In the genomic region with DNA sequence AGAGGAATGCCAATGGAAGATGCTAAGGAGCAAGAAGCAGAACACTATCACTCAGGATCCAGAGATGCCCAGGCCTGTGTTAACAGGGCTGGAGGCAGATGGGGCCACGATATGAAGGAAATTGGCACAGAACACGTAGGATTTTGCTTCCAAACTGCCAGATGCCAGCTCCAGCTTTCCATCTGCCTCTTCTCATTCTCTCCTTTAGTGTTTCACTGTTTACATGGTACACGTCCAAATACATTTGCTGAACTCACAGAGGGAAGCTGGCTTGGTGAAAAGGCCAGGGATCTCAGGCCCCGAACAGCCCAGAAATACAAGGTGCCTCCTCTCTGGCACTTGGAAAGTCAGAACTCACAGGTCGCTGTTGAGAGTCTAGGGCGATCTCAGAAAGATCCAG, we compare ENCODE assay signal across 24 cellular contexts.
"Had no signal": no experiment of that assay in that cellular context is flagged by ENCODE, and none has a peak within 500 bp of the region (broad histone marks: within the 10 kb centered on the region; RNA-seq: fewer than 3 reads in every experiment).

No MANE protein-coding gene starts in this region.

- H3K4me3 Mint-ChIP-seq: activated B cell treated with CpG ODN at 0.5 μM for 24 hours; activated CD4-positive, alpha-beta T cell treated with anti-CD3 and anti-CD28 coated beads, Interleukin-2, amount 10 ng/mL, durations not matched to agents 24 days and 14 days; activated CD8-positive, alpha-beta memory T cell treated with anti-CD3 and anti-CD28 coated beads, Interleukin-2, amount 10 ng/mL, durations not matched to agents 7 days and 5 days; activated naive CD4-positive, alpha-beta T cell treated with anti-CD3 and anti-CD28 coated beads for 36 hours; activated naive CD8-positive, alpha-beta T cell; activated T-cell treated with anti-CD3 and anti-CD28 coated beads, Interleukin-2, amount 50 U/mL, for 4 hours; T-helper 1 cell treated with Interleukin-12 subunit alpha and Interleukin-12 subunit beta and Interleukin-4 antibody, amounts not matched to agents 30 μg/mL and 1 μg/mL, for 36 hours had no signal

- H3K27me3 Mint-ChIP-seq: activated B cell treated with CpG ODN at 0.5 μM for 24 hours; activated CD4-positive, alpha-beta T cell treated with anti-CD3 and anti-CD28 coated beads, Interleukin-2, amount 10 ng/mL, durations not matched to agents 24 days and 14 days; activated CD8-positive, alpha-beta memory T cell treated with anti-CD3 and anti-CD28 coated beads, Interleukin-2, amount 10 ng/mL, durations not matched to agents 7 days and 5 days had no signal

- H3K4me1 Mint-ChIP-seq: activated B cell treated with CpG ODN at 0.5 μM for 24 hours; activated CD4-positive, alpha-beta T cell treated with anti-CD3 and anti-CD28 coated beads, Interleukin-2, amount 10 ng/mL, durations not matched to agents 24 days and 14 days; activated CD8-positive, alpha-beta memory T cell treated with anti-CD3 and anti-CD28 coated beads, Interleukin-2, amount 10 ng/mL, durations not matched to agents 7 days and 5 days had no signal

- ATAC-seq: activated CD8-positive, alpha-beta memory T cell treated with anti-CD3 and anti-CD28 coated beads, Interleukin-2, amount 10 ng/mL, durations not matched to agents 7 days and 5 days; activated T-cell treated with anti-CD3 and anti-CD28 coated beads, Interleukin-2, amount 50 U/mL, for 4 hours; K562; PC-3 had no signal

- H3K4me1 ChIP-seq: SJSA1 had no signal

- H3K27ac Mint-ChIP-seq: activated B cell treated with CpG ODN at 0.5 μM for 24 hours; activated CD4-positive, alpha-beta T cell treated with anti-CD3 and anti-CD28 coated beads, Interleukin-2, amount 10 ng/mL, durations not matched to agents 24 days and 14 days; activated CD8-positive, alpha-beta memory T cell treated with anti-CD3 and anti-CD28 coated beads, Interleukin-2, amount 10 ng/mL, durations not matched to agents 7 days and 5 days; activated naive CD8-positive, alpha-beta T cell; T-helper 1 cell treated with Interleukin-12 subunit alpha and Interleukin-12 subunit beta and Interleukin-4 antibody, amounts not matched to agents 30 μg/mL and 1 μg/mL, for 36 hours had no signal

- H3K27me3 ChIP-seq: brain microvascular endothelial cell, cardiac muscle cell, SJSA1 had no signal

- H3K36me3 Mint-ChIP-seq: activated CD8-positive, alpha-beta memory T cell treated with anti-CD3 and anti-CD28 coated beads, Interleukin-2, amount 10 ng/mL, durations not matched to agents 7 days and 5 days; activated naive CD8-positive, alpha-beta T cell had no signal

- H3K36me3 ChIP-seq: brain microvascular endothelial cell, cardiac muscle cell, SJSA1 had no signal

- DNase-seq: activated B cell treated with CpG ODN at 0.5 μM for 24 hours; activated CD4-positive, alpha-beta T cell treated with anti-CD3 and anti-CD28 coated beads for 1 hour; activated CD4-positive, alpha-beta T cell treated with anti-CD3 and anti-CD28 coated beads, Interleukin-2, amount 10 ng/mL, durations not matched to agents 24 days and 14 days; activated CD4-positive, alpha-beta T cell treated with anti-CD3 and anti-CD28 coated beads, Interleukin-2, amount 50 U/mL, for 48 hours; activated CD8-positive, alpha-beta memory T cell treated with anti-CD3 and anti-CD28 coated beads, Interleukin-2, amount 10 ng/mL, durations not matched to agents 7 days and 5 days; activated gamma-delta T cell; activated naive CD4-positive, alpha-beta T cell treated with anti-CD3 and anti-CD28 coated beads for 36 hours; activated T-cell treated with anti-CD3 and anti-CD28 coated beads, Interleukin-2, amount 50 U/mL, for 4 hours; brain microvascular endothelial cell; Karpas-422; MM.1S; NCI-H146; NCI-H2029; NCI-H2107; NCI-H345; NCI-H510A treated with DMSO at 0.1 percent for 48 hours; NCI-H69; PC-3; SHP77 had no signal

- H3K9me3 Mint-ChIP-seq: activated B cell treated with CpG ODN at 0.5 μM for 24 hours; activated CD4-positive, alpha-beta T cell treated with anti-CD3 and anti-CD28 coated beads, Interleukin-2, amount 10 ng/mL, durations not matched to agents 24 days and 14 days; activated naive CD4-positive, alpha-beta T cell treated with anti-CD3 and anti-CD28 coated beads for 36 hours; activated T-cell treated with anti-CD3 and anti-CD28 coated beads, Interleukin-2, amount 50 U/mL, for 4 hours; T-helper 1 cell treated with Interleukin-12 subunit alpha and Interleukin-12 subunit beta and Interleukin-4 antibody, amounts not matched to agents 30 μg/mL and 1 μg/mL, for 36 hours had no signal

- H3K27ac ChIP-seq: brain microvascular endothelial cell, cardiac muscle cell, SJSA1 had no signal

- H3K4me3 ChIP-seq: cardiac muscle cell, K562, SJSA1 had no signal
